ENCODE assay signal across 17 cellular contexts in the genomic region with DNA sequence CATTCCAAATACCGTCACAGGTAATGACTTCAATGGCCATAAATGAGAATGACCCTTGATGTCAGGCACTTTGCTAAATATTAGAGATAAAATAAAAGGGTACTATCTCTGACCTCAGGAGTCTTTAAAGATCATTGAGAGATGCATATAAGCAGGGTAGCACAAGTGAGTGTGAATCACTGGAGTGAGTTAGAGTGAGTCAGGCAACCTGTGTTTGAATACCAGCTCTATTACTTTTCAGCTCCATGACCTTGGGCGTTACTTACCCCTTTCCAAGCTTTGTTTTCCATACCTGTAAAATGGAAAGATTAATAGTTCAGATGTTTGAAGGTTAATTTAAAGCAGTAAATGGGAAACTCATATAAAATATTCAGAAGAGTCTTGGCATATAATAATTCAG.
"Had no signal": no experiment of that assay in that cellular context is flagged by ENCODE, and none has a peak within 500 bp of the region (broad histone marks: within the 10 kb centered on the region; RNA-seq: fewer than 3 reads in every experiment).

No MANE protein-coding gene starts in this region.

- H3K27ac ChIP-seq: brain microvascular endothelial cell, esophagus muscularis mucosa, heart left ventricle, neural progenitor cell, ovary had no signal

- ATAC-seq: heart left ventricle had no signal

- H3K4me1 ChIP-seq: heart left ventricle, neural progenitor cell had no signal

- H3K27me3 ChIP-seq: brain microvascular endothelial cell, esophagus muscularis mucosa, heart left ventricle, neural progenitor cell had no signal

- H3K9me3 ChIP-seq: esophagus muscularis mucosa, heart left ventricle, ovary had no signal

- DNase-seq: activated CD4-positive, alpha-beta T cell treated with anti-CD3 and anti-CD28 coated beads, Interleukin-2, amount 10 ng/mL, durations not matched to agents 7 days and 5 days; activated CD4-positive, CD25-positive, alpha-beta regulatory T cell; activated CD8-positive, alpha-beta memory T cell treated with anti-CD3 and anti-CD28 coated beads for 24 hours; activated naive CD4-positive, alpha-beta T cell treated with anti-CD3 and anti-CD28 coated beads, Interleukin-2, amount 50 U/mL, for 16 hours; amniotic stem cell; brain microvascular endothelial cell; dermis blood vessel endothelial cell; foreskin melanocyte; heart left ventricle; midbrain; ovary; stimulated activated CD4-positive, alpha-beta T cell treated with anti-CD3 and anti-CD28 coated beads, Interleukin-12 subunit alpha, Interleukin-12 subunit beta, amount 100 ng/mL, for 4 hours; stimulated activated naive CD4-positive, alpha-beta T cell; substantia nigra; trophoblast cell had no signal

- H3K4me3 ChIP-seq: esophagus muscularis mucosa, heart left ventricle, neural progenitor cell, ovary had no signal

- H3K36me3 ChIP-seq: brain microvascular endothelial cell, esophagus muscularis mucosa, heart left ventricle, neural progenitor cell, ovary had no signal
